10 cellular contexts compared by ENCODE assay signal in the genomic region with DNA sequence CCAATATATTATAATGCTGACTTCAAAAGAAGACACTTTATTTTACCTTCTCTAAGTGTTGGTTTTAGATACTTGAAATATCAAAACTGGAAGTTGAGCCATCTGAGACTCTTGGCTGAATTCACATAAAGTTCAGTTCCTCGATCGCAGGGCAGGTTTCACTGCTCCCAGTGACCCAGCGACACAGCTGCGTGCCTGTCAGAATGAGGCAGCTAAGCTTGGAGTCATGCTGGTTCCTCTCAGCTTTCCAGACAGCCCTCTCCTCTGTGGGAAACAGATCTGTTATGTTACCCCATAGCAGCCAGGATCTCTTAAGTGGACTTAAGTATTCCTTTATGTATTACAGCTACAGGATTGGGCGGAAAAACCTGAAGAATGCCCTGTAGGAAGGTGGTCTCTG.
DNase-seq lines count a peak whose midpoint lies in the region; TF ChIP-seq lines count a peak whose summit lies in the region.
"Had no signal": no experiment of that assay in that cellular context is flagged by ENCODE, and none has a peak within 500 bp of the region (broad histone marks: within the 10 kb centered on the region; RNA-seq: fewer than 3 reads in every experiment).

No MANE protein-coding gene starts in this region.

- H3K4me3 Mint-ChIP-seq in activated naive CD8-positive, alpha-beta T cell treated with anti-CD3 and anti-CD28 coated beads for 36 hours = no peak overlapping the region
- no peak overlapping the region for H3K4me3 Mint-ChIP-seq in activated naive CD4-positive, alpha-beta T cell treated with anti-CD3 and anti-CD28 coated beads, Interleukin-2, amount 10 ng/mL, durations not matched to agents 7 days and 5 days

- TF ChIP-seq EP300 in Ishikawa (IDR thresholded peaks at IDR 0.05; ENCODE audit: borderline replicate concordance) = no peak

- no peaks in the 10 kb centered on the region for H3K9me3 Mint-ChIP-seq in activated naive CD8-positive, alpha-beta T cell treated with anti-CD3 and anti-CD28 coated beads for 36 hours
- H3K9me3 Mint-ChIP-seq in activated naive CD4-positive, alpha-beta T cell treated with anti-CD3 and anti-CD28 coated beads, Interleukin-2, amount 10 ng/mL, durations not matched to agents 7 days and 5 days = no peaks in the 10 kb centered on the region

- DNase-seq in activated CD8-positive, alpha-beta memory T cell treated with anti-CD3 and anti-CD28 coated beads, Interleukin-2, amount 50 U/mL, for 48 hours = peak; percentile 41
- DNase-seq in activated CD8-positive, alpha-beta memory T cell treated with anti-CD3 and anti-CD28 coated beads, Interleukin-2, amount 50 U/mL, for 4 hours = no peak
- DNase-seq in epithelial cell of esophagus (ENCODE audit: low read depth) (peak; percentile 46), smooth muscle cell of the brain vasculature (ENCODE audit: low read depth, low spot score) (peak; percentile 64), NCI-H187 treated with DMSO at 0.1 percent for 48 hours (lab: John Stamatoyannopoulos, UW) (no peak)
- DNase-seq in activated naive CD8-positive, alpha-beta T cell treated with anti-CD3 and anti-CD28 coated beads for 36 hours = no peak
- no peak for DNase-seq in activated naive CD4-positive, alpha-beta T cell treated with anti-CD3 and anti-CD28 coated beads, Interleukin-2, amount 10 ng/mL, durations not matched to agents 7 days and 5 days
- DNase-seq: head of caudate nucleus, SK-N-SH had no signal

- H3K4me1 Mint-ChIP-seq in activated naive CD8-positive, alpha-beta T cell treated with anti-CD3 and anti-CD28 coated beads for 36 hours = peaks cover 50% of the 10 kb centered on the region
- H3K4me1 Mint-ChIP-seq in activated naive CD4-positive, alpha-beta T cell treated with anti-CD3 and anti-CD28 coated beads, Interleukin-2, amount 10 ng/mL, durations not matched to agents 7 days and 5 days = peaks cover 42% of the 10 kb centered on the region

- CTCF ChIA-PET in activated naive CD4-positive, alpha-beta T cell treated with anti-CD3 and anti-CD28 coated beads, Interleukin-2, amount 10 ng/mL, durations not matched to agents 7 days and 5 days (lab: Charles Lee) = interaction anchor here (0.8 to 1.4 kb wide), 3 partner anchors 57 to 310 kb away, joined by 3 to 6 read pairs (median 4); no protein-coding TSS in a partner anchor

- no peaks in the 10 kb centered on the region for H3K27me3 Mint-ChIP-seq in activated naive CD8-positive, alpha-beta T cell treated with anti-CD3 and anti-CD28 coated beads for 36 hours
- no peaks in the 10 kb centered on the region for H3K27me3 Mint-ChIP-seq in activated naive CD4-positive, alpha-beta T cell treated with anti-CD3 and anti-CD28 coated beads, Interleukin-2, amount 10 ng/mL, durations not matched to agents 7 days and 5 days

- no peak overlapping the region for H3K4me3 ChIP-seq in epithelial cell of esophagus (ENCODE audit: low read length)

- TF ChIP-seq RAD21 in Ishikawa (IDR thresholded peaks at IDR 0.05; ENCODE audit: low read depth) = no peak

- peaks cover 17% of the 10 kb centered on the region for H3K36me3 Mint-ChIP-seq in activated naive CD8-positive, alpha-beta T cell treated with anti-CD3 and anti-CD28 coated beads for 36 hours
- peaks cover 11% of the 10 kb centered on the region for H3K36me3 Mint-ChIP-seq in activated naive CD4-positive, alpha-beta T cell treated with anti-CD3 and anti-CD28 coated beads, Interleukin-2, amount 10 ng/mL, durations not matched to agents 7 days and 5 days

- no peak overlapping the region for H3K27ac Mint-ChIP-seq in activated naive CD8-positive, alpha-beta T cell treated with anti-CD3 and anti-CD28 coated beads for 36 hours
- no peak overlapping the region for H3K27ac Mint-ChIP-seq in activated naive CD4-positive, alpha-beta T cell treated with anti-CD3 and anti-CD28 coated beads, Interleukin-2, amount 10 ng/mL, durations not matched to agents 7 days and 5 days

- TF ChIP-seq CTCF in epithelial cell of esophagus (IDR thresholded peaks at IDR 0.05; ENCODE audit: insufficient read depth, low read depth, low read length, missing control alignments) = no peak

TF ChIP-seq in Ishikawa, 13 proteins besides CTCF, POLR2A, EP300 and RAD21:
- TF ChIP-seq EGR1 (IDR thresholded peaks at IDR 0.05) (no peak), MAX (IDR thresholded peaks at IDR 0.05) (peak; percentile 34; the same call in 1 of the 2 replicates), CREB1 (IDR thresholded peaks at IDR 0.05; ENCODE audit: low read depth) (no peak)

Comparison
In these comparisons a context has a peak if more than half of its experiments do, and no peak if none do; other contexts are left out.
1. DNase-seq: peak in activated CD8-positive, alpha-beta memory T cell treated with anti-CD3 and anti-CD28 coated beads, Interleukin-2, amount 50 U/mL, for 48 hours (single experiment), epithelial cell of esophagus (single experiment) and smooth muscle cell of the brain vasculature (single experiment); none in activated CD8-positive, alpha-beta memory T cell treated with anti-CD3 and anti-CD28 coated beads, Interleukin-2, amount 50 U/mL, for 4 hours (single experiment), activated naive CD8-positive, alpha-beta T cell treated with anti-CD3 and anti-CD28 coated beads for 36 hours (single experiment), NCI-H187 treated with DMSO at 0.1 percent for 48 hours (single experiment) and activated naive CD4-positive, alpha-beta T cell treated with anti-CD3 and anti-CD28 coated beads, Interleukin-2, amount 10 ng/mL, durations not matched to agents 7 days and 5 days (single experiment).